ENCODE assay signal across 23 cellular contexts in the genomic region with DNA sequence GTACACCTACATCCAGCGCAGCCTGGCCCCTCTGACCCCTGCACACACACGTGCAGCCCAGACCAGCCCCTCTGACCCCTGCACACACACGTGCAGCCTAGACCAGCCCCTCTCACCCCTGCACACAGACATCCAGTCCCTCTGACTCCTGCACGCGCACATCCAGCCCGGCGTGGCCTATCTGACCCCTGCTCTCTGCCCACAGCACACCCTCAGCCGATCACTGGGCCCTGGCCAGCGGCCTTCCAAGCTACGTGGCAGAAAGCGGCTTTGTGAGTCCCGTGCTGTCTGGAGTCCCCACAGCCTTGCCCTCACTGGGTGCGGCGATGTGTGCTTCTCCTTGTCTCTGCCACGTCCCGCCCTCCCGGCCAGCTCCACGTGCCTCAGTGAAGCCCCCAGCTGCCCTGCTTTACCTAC. TPM values are rescaled to one million over a fixed set of nuclear protein-coding genes. Genes with fewer than 3 reads are reported as not detected.
A peak's percentile ranks its signal among the peaks of the same experiment; 100 is the strongest.
DNase-seq lines count a peak whose midpoint lies in the region; ATAC-seq, FAIRE-seq and TF ChIP-seq lines count a peak whose summit lies in the region.
"Had no signal": no experiment of that assay in that cellular context is flagged by ENCODE, and none has a peak within 500 bp of the region (broad histone marks: within the 10 kb centered on the region; RNA-seq: fewer than 3 reads in every experiment).

No MANE protein-coding gene starts in this region.

- H3K27me3 ChIP-seq in neural progenitor cell: no peaks in the 10 kb centered on the region
- no peaks in the 10 kb centered on the region for H3K27me3 ChIP-seq in Karpas-422 (ENCODE audit: low read length)
- H3K27me3 ChIP-seq in effector memory CD4-positive, alpha-beta T cell (replicated peaks; ENCODE audit: control insufficient read depth, insufficient read depth, low read length, poor library complexity, severe bottlenecking): no peaks in the 10 kb centered on the region
- H3K27me3 ChIP-seq: BLaER1 treated with 17β-estradiol and CSF1 and Interleukin-3, amounts not matched to agents 10 nM and 100 nM had no signal

- no peaks in the 10 kb centered on the region for H3K9me2 ChIP-seq in Karpas-422 (replicated peaks; ENCODE audit: insufficient read depth, low read length)

- peak; percentile 56 for DNase-seq in Right ventricle myocardium inferior (ENCODE audit: missing footprints)
- no peak for DNase-seq in left ventricle myocardium superior
- DNase-seq in kidney: peak; percentile 49
- DNase-seq in neural progenitor cell (ENCODE audit: low spot score): peak; percentile 1
- DNase-seq in NCI-H2196 treated with DMSO at 0.1 percent for 48 hours (lab: John Stamatoyannopoulos, UW; ENCODE audit: unreplicated experiment): no peak
- no peak for DNase-seq in Karpas-422
- no peak for DNase-seq in effector memory CD4-positive, alpha-beta T cell
- DNase-seq: DMS79 treated with DMSO at 0.1 percent for 48 hours, H9, MV-4-11, NCI-H1417 treated with DMSO at 0.1 percent for 48 hours, NCI-H2029, NCI-H2171, NCI-H446 treated with DMSO at 0.1 percent for 48 hours, OCI-M1 had no signal

- H3K4me3 ChIP-seq in kidney (ENCODE audit: low read length in 2 of 2) (no peak overlapping the region), neural progenitor cell (no peak overlapping the region), Karpas-422 (ENCODE audit: low read length) (no peak overlapping the region)
- H3K4me3 ChIP-seq in effector memory CD4-positive, alpha-beta T cell (ENCODE audit: insufficient read depth, low read depth, low read length, poor library complexity, severe bottlenecking): no peak overlapping the region
- H3K4me3 ChIP-seq: BLaER1 treated with 17β-estradiol and CSF1 and Interleukin-3, amounts not matched to agents 10 nM and 100 nM had no signal

- H4K20me1 ChIP-seq in neural progenitor cell (ENCODE audit: low read depth) (no peaks in the 10 kb centered on the region), Karpas-422 (ENCODE audit: insufficient read depth, low read depth, low read length) (no peaks in the 10 kb centered on the region)
- H4K20me1 ChIP-seq: BLaER1 treated with 17β-estradiol and CSF1 and Interleukin-3, amounts not matched to agents 10 nM and 100 nM had no signal

- ATAC-seq in Right ventricle myocardium inferior: no peak
- no peak for ATAC-seq in left ventricle myocardium superior
- no peak for ATAC-seq in HG02588 (IDR thresholded peaks at IDR 0.05; ENCODE audit: unreplicated experiment)

- TF ChIP-seq CTCF in kidney (IDR thresholded peaks at IDR 0.05; ENCODE audit: borderline replicate concordance, extremely low read depth, insufficient read depth) (no peak), neural progenitor cell (IDR thresholded peaks at IDR 0.05) (no peak)

- H3K36me3 Mint-ChIP-seq in neural progenitor cell: no peaks in the 10 kb centered on the region

- H3K9ac ChIP-seq in kidney (ENCODE audit: low read length in 2 of 2) (no peak overlapping the region), neural progenitor cell (no peak overlapping the region), Karpas-422 (ENCODE audit: low read length) (no peak overlapping the region)
- H3K9ac ChIP-seq: BLaER1 treated with 17β-estradiol and CSF1 and Interleukin-3, amounts not matched to agents 10 nM and 100 nM had no signal

- no peaks in the 10 kb centered on the region for H3K4me1 ChIP-seq in kidney (ENCODE audit: control insufficient read depth in 1 of 2, insufficient read depth in 1 of 2, low read depth in 1 of 2, low read length in 2 of 2)
- H3K4me1 ChIP-seq in neural progenitor cell: no peaks in the 10 kb centered on the region
- H3K4me1 ChIP-seq in Karpas-422 (ENCODE audit: low read length): no peaks in the 10 kb centered on the region
- peaks cover 3% of the 10 kb centered on the region for H3K4me1 ChIP-seq in effector memory CD4-positive, alpha-beta T cell (ENCODE audit: control insufficient read depth, insufficient read depth, low read length, poor library complexity, severe bottlenecking)

- FAIRE-seq in kidney (lab: Jason Lieb, UNC): no peak
- FAIRE-seq: HTR-8/SVneo had no signal

- peaks cover 9% of the 10 kb centered on the region for H3K27me3 Mint-ChIP-seq in neural progenitor cell (ENCODE audit: insufficient read depth, low read depth)

- H3K36me3 ChIP-seq in kidney (ENCODE audit: control insufficient read depth in 1 of 2, insufficient read depth in 2 of 2, low read length in 2 of 2) (no peaks in the 10 kb centered on the region), neural progenitor cell (no peaks in the 10 kb centered on the region), Karpas-422 (ENCODE audit: insufficient read depth, low read length) (no peaks in the 10 kb centered on the region)
- no peaks in the 10 kb centered on the region for H3K36me3 ChIP-seq in effector memory CD4-positive, alpha-beta T cell (ENCODE audit: control insufficient read depth, insufficient read depth, low read length)

- intact Hi-C loops in Right ventricle myocardium inferior (cut with DNase I): no loop called here
- intact Hi-C loops in left ventricle myocardium superior (cut with micrococcal nuclease): no loop called here
- intact Hi-C loops in kidney (cut with DNase I): no loop called here

- H3F3A ChIP-seq in neural progenitor cell (ENCODE audit: low read depth): peaks cover 5% of the 10 kb centered on the region

- H3K9me3 Mint-ChIP-seq in neural progenitor cell: peaks cover 2% of the 10 kb centered on the region
- H3K9me3 Mint-ChIP-seq: CD8-positive, alpha-beta memory T cell; H9 had no signal

- H2AFZ ChIP-seq in neural progenitor cell (replicated peaks): no peak overlapping the region
- H2AFZ ChIP-seq in Karpas-422 (ENCODE audit: low read length): no peak overlapping the region

- H3K27ac Mint-ChIP-seq in neural progenitor cell: no peak overlapping the region
- H3K27ac Mint-ChIP-seq: CD8-positive, alpha-beta memory T cell; H9 had no signal

- H3K4me3 Mint-ChIP-seq in neural progenitor cell: peak overlapping the region; percentile 16
- H3K4me3 Mint-ChIP-seq: CD8-positive, alpha-beta memory T cell; H9 had no signal

- H3K4me2 ChIP-seq in neural progenitor cell (no peak overlapping the region), Karpas-422 (ENCODE audit: low read depth, low read length, poor library complexity, severe bottlenecking) (no peak overlapping the region)
- H3K4me2 ChIP-seq: BLaER1 treated with 17β-estradiol and CSF1 and Interleukin-3, amounts not matched to agents 10 nM and 100 nM had no signal

- H3K27ac ChIP-seq in kidney (ENCODE audit: low read depth in 2 of 2, low read length in 2 of 2) (no peak overlapping the region), neural progenitor cell (no peak overlapping the region), Karpas-422 (ENCODE audit: low read length) (no peak overlapping the region)
- H3K27ac ChIP-seq in effector memory CD4-positive, alpha-beta T cell (ENCODE audit: insufficient read depth, low read length, poor library complexity, severe bottlenecking): no peak overlapping the region
- H3K27ac ChIP-seq: BLaER1 treated with 17β-estradiol and CSF1 and Interleukin-3, amounts not matched to agents 10 nM and 100 nM; HL-60; RWPE1 had no signal

- H3K9me3 ChIP-seq in kidney (ENCODE audit: control insufficient read depth in 1 of 2, low read length in 2 of 2) (no peaks in the 10 kb centered on the region), neural progenitor cell (ENCODE audit: low read depth) (no peaks in the 10 kb centered on the region), Karpas-422 (ENCODE audit: low read length) (no peaks in the 10 kb centered on the region)
- no peaks in the 10 kb centered on the region for H3K9me3 ChIP-seq in effector memory CD4-positive, alpha-beta T cell (ENCODE audit: control insufficient read depth, low read length)
- H3K9me3 ChIP-seq: BLaER1 treated with 17β-estradiol and CSF1 and Interleukin-3, amounts not matched to agents 10 nM and 100 nM had no signal

- H3K79me2 ChIP-seq in neural progenitor cell (ENCODE audit: low read depth): no peaks in the 10 kb centered on the region
- no peaks in the 10 kb centered on the region for H3K79me2 ChIP-seq in Karpas-422 (ENCODE audit: low read length)

- H3K4me1 Mint-ChIP-seq in neural progenitor cell: peaks cover 7% of the 10 kb centered on the region

RNA-seq across cellular contexts. Expression of a gene that starts 18.3 kb away (rescaled TPM):
- total RNA-seq in Right ventricle myocardium inferior (1,162 TPM), left ventricle myocardium superior (1,128 TPM), kidney (248 TPM), neural progenitor cell (ENCODE audit: low replicate concordance) (95.1 and 114 TPM in 2 replicates)
- 1,928 TPM for polyA plus RNA-seq in kidney (ENCODE audit: insufficient read depth, low read depth, low replicate concordance)
- 334 and 357 TPM in 2 replicates for total RNA-seq in Karpas-422 (2014; rRNA removed; shearing (Covaris generic); ENCODE audit: low replicate concordance)

RNA-seq across cellular contexts. Expression of a gene that starts 18.6 kb away (rescaled TPM):
- total RNA-seq in Right ventricle myocardium inferior (3.9 TPM), left ventricle myocardium superior (2.7 TPM), kidney (17.9 TPM), neural progenitor cell (ENCODE audit: low replicate concordance) (0.21 and 10.0 TPM in 2 replicates)
- polyA plus RNA-seq in kidney (ENCODE audit: insufficient read depth, low read depth, low replicate concordance): 29.6 TPM
- total RNA-seq in Karpas-422 (2014; rRNA removed; shearing (Covaris generic); ENCODE audit: low replicate concordance): 50.5 and 72.2 TPM in 2 replicates

RNA-seq across cellular contexts. Expression of a gene that starts 30.4 kb away (rescaled TPM):
- total RNA-seq in Right ventricle myocardium inferior: 1.7 TPM
- 2.1 TPM for total RNA-seq in left ventricle myocardium superior
- 10.7 TPM for total RNA-seq in kidney
- polyA plus RNA-seq in kidney (ENCODE audit: insufficient read depth, low read depth, low replicate concordance): 10.8 TPM
- total RNA-seq in neural progenitor cell (ENCODE audit: low replicate concordance): 4.3 and 19.5 TPM in 2 replicates
- total RNA-seq in Karpas-422 (2014; rRNA removed; shearing (Covaris generic); ENCODE audit: low replicate concordance): not detected in 2 replicates
- total RNA-seq: A172 had no signal

RNA-seq across cellular contexts. Expression of a gene that starts 33.2 kb away (rescaled TPM):
- total RNA-seq in Right ventricle myocardium inferior (17.3 TPM), left ventricle myocardium superior (12.6 TPM), kidney (18.2 TPM), neural progenitor cell (ENCODE audit: low replicate concordance) (1.9 and 3.4 TPM in 2 replicates)
- 12.6 TPM for polyA plus RNA-seq in kidney (ENCODE audit: insufficient read depth, low read depth, low replicate concordance)
- total RNA-seq in Karpas-422 (2014; rRNA removed; shearing (Covaris generic); ENCODE audit: low replicate concordance): not detected in 2 replicates
- total RNA-seq: G401 had no signal

RNA-seq across cellular contexts. Expression of a gene that starts 49.9 kb away (rescaled TPM):
- total RNA-seq in Right ventricle myocardium inferior: 21.7 TPM
- 20.9 TPM for total RNA-seq in left ventricle myocardium superior
- total RNA-seq in kidney: 59.6 TPM
- 21.7 TPM for polyA plus RNA-seq in kidney (ENCODE audit: insufficient read depth, low read depth, low replicate concordance)
- 44.7 and 59.1 TPM in 2 replicates for total RNA-seq in neural progenitor cell (ENCODE audit: low replicate concordance)
- total RNA-seq in Karpas-422 (2014; rRNA removed; shearing (Covaris generic); ENCODE audit: low replicate concordance): 18.0 and 18.7 TPM in 2 replicates

Comparison
In these comparisons a context has a peak if more than half of its experiments do, and no peak if none do; other contexts are left out.
1. DNase-seq: peak in Right ventricle myocardium inferior (single experiment), kidney (single experiment) and neural progenitor cell (single experiment); none in left ventricle myocardium superior (single experiment), NCI-H2196 treated with DMSO at 0.1 percent for 48 hours (single experiment), Karpas-422 (single experiment) and effector memory CD4-positive, alpha-beta T cell (0 of 3).